ENCODE assay signal across 11 cellular contexts in the genomic region with DNA sequence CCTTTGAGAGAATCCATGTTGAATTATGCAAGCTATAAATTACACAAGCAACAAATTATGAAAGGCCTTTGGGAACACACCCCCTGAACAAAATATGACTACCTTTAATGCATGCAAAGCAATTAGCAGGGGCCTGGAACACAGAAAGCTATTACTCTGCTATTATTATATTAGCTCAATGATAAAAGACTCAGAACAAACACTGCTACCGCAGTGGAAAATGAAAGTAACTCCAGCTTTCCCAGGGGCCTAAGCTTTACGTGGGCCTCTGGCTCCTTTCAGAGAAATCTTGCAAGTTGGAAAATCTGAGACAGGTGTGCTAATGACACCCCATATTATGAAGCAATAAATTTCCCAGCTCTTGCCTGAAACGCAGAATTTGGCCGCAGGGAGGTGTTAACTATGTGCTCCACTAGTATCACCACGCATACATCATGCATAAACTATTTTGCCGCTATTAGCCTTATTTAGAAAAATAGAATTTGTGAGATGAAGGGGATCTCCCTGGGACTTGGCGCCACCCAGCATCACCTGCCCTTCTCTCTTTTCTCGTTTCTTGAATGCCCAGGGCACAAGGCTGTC.
"Had no signal": no experiment of that assay in that cellular context is flagged by ENCODE, and none has a peak within 500 bp of the region (broad histone marks: within the 10 kb centered on the region; RNA-seq: fewer than 3 reads in every experiment).

No MANE protein-coding gene starts in this region.

- H3K4me3 ChIP-seq: lung had no signal

- DNase-seq: activated CD4-positive, alpha-beta T cell treated with anti-CD3 and anti-CD28 coated beads, Interleukin-2, amount 10 ng/mL, durations not matched to agents 24 days and 14 days; activated CD8-positive, alpha-beta memory T cell treated with anti-CD3 and anti-CD28 coated beads for 24 hours; amniotic stem cell; brain microvascular endothelial cell; cerebellar nuclear complex; effector memory CD8-positive, alpha-beta T cell; hypothalamus; naive thymus-derived CD4-positive, alpha-beta T cell; retina; stimulated activated CD4-positive, alpha-beta T cell treated with anti-CD3 and anti-CD28 coated beads, Interleukin-4, amount 100 ng/mL, for 4 hours had no signal

- H3K27me3 ChIP-seq: brain microvascular endothelial cell had no signal

- H3K27ac ChIP-seq: brain microvascular endothelial cell had no signal

- H3K36me3 ChIP-seq: brain microvascular endothelial cell had no signal
